In genomic region chr2:199911877-199912161, GRCh38 we compare ENCODE assay signal across 8 cellular contexts. TPM values are rescaled to one million over a fixed set of nuclear protein-coding genes. Genes with fewer than 3 reads are reported as not detected.
A peak's percentile ranks its signal among the peaks of the same experiment; 100 is the strongest.
DNase-seq lines count a peak whose midpoint lies in the region; ATAC-seq and TF ChIP-seq lines count a peak whose summit lies in the region.

No MANE protein-coding gene starts in this region.

- H3K4me1 Mint-ChIP-seq in activated CD4-positive, alpha-beta T cell treated with anti-CD3 and anti-CD28 coated beads for 36 hours: peaks cover 21% of the 10 kb centered on the region

- ATAC-seq in activated CD4-positive, alpha-beta T cell treated with anti-CD3 and anti-CD28 coated beads for 36 hours: no peak
- ATAC-seq in HG03095 (IDR thresholded peaks at IDR 0.05; ENCODE audit: unreplicated experiment): no peak

- peak overlapping the region; percentile 84 to 99 (median 99) for H3K27ac ChIP-seq in thyroid gland

- POLR2A ChIA-PET in activated CD4-positive, alpha-beta T cell treated with anti-CD3 and anti-CD28 coated beads for 36 hours (lab: Charles Lee): no interaction called here

- H3K27me3 Mint-ChIP-seq in activated CD4-positive, alpha-beta T cell treated with anti-CD3 and anti-CD28 coated beads for 36 hours: no peaks in the 10 kb centered on the region

- TF ChIP-seq POLR2A in lower leg skin (IDR thresholded peaks at IDR 0.05) (no peak), thyroid gland (IDR thresholded peaks at IDR 0.05) (no peak)

- H3K36me3 Mint-ChIP-seq in activated CD4-positive, alpha-beta T cell treated with anti-CD3 and anti-CD28 coated beads for 36 hours (ENCODE audit: low read depth): peaks cover 24% of the 10 kb centered on the region

- peak overlapping the region; percentile 89 for H3K27ac Mint-ChIP-seq in activated CD4-positive, alpha-beta T cell treated with anti-CD3 and anti-CD28 coated beads for 36 hours

- intact Hi-C loops in activated CD4-positive, alpha-beta T cell treated with anti-CD3 and anti-CD28 coated beads for 36 hours (cut with DNase I, micrococcal nuclease): loop anchor here (1.0 to 2.0 kb wide), 4 partner anchors 43 to 614 kb away; partner anchors contain the start of genes FTCDNL1 (in 2 of the 2), MAIP1 (in 2 of the 2), TYW5 (in 2 of the 2) and SGO2 (in 1 of the 2)
- intact Hi-C loops in lower leg skin (cut with DNase I; ENCODE audit: low total_unique reads) (no loop called here), thyroid gland (cut with DNase I) (no loop called here)

- CTCF ChIA-PET in activated CD4-positive, alpha-beta T cell treated with anti-CD3 and anti-CD28 coated beads for 36 hours (lab: Charles Lee): interaction anchor here (0.9 kb wide), 1 partner anchor 26 kb away, joined by 4 read pairs; no protein-coding TSS in a partner anchor

- no peaks in the 10 kb centered on the region for H3K9me3 ChIP-seq in thyroid gland

- TF ChIP-seq CTCF in astrocyte of the spinal cord (IDR thresholded peaks at IDR 0.05; ENCODE audit: low read depth, low read length): no peak
- TF ChIP-seq CTCF in lower leg skin (IDR thresholded peaks at IDR 0.05): no peak
- no peak for TF ChIP-seq CTCF in thyroid gland (IDR thresholded peaks at IDR 0.05)

- peaks cover 2% of the 10 kb centered on the region for H3K9me3 Mint-ChIP-seq in activated CD4-positive, alpha-beta T cell treated with anti-CD3 and anti-CD28 coated beads for 36 hours (ENCODE audit: low read depth)

- no peaks in the 10 kb centered on the region for H3K27me3 ChIP-seq in thyroid gland

- H3K4me1 ChIP-seq in thyroid gland: peaks cover 14 to 15% of the 10 kb centered on the region in 2 donors

- H3K4me3 ChIP-seq in astrocyte of the spinal cord (ENCODE audit: low read depth, low read length): peak overlapping the region; percentile 93
- peak overlapping the region; percentile 82 for H3K4me3 ChIP-seq in lower leg skin (ENCODE audit: low read depth, poor library complexity, severe bottlenecking)
- peak overlapping the region; percentile 63 to 89 (median 87) for H3K4me3 ChIP-seq in thyroid gland (replicated peaks in 1 of 3)

- no peak for DNase-seq in activated CD4-positive, alpha-beta T cell treated with anti-CD3 and anti-CD28 coated beads for 36 hours
- no peak for DNase-seq in activated CD4-positive, alpha-beta T cell treated with anti-CD3 and anti-CD28 coated beads for 4 hours
- DNase-seq in astrocyte of the spinal cord (ENCODE audit: low read depth, low spot score) (no peak), lower leg skin (ENCODE audit: low spot score in 2 of 2) (no peak), thyroid gland (no peak), NCI-H2029 (lab: John Stamatoyannopoulos, UW) (no peak), HuH-7.5 (ENCODE audit: low spot score) (no peak)

- 0% methylated on average over 13 of the region's 13 CpGs for WGBS in lower leg skin, 2 donors
- WGBS in thyroid gland, 2 donors: 0 to 2% methylated on average over 13 of the region's 13 CpGs

- no peaks in the 10 kb centered on the region for H3K36me3 ChIP-seq in thyroid gland

- in situ Hi-C loops in astrocyte of the spinal cord (cut with HindIII; ENCODE audit: low sequenced_read_pairs): no loop called here

- peak overlapping the region; percentile 96 for H3K4me3 Mint-ChIP-seq in activated CD4-positive, alpha-beta T cell treated with anti-CD3 and anti-CD28 coated beads for 36 hours

RNA-seq across cellular contexts. Expression of gene C2orf69, which starts 0.7 kb away (rescaled TPM):
- total RNA-seq in activated CD4-positive, alpha-beta T cell treated with anti-CD3 and anti-CD28 coated beads for 36 hours: 10 to 100 TPM; 12.4 to 15.3 TPM
- 10 to 100 TPM; 12.1 to 13.7 (median 12.9) TPM for total RNA-seq in lower leg skin
- 10 to 100 TPM; 11.3 to 12.8 (median 12.3) TPM for total RNA-seq in thyroid gland

RNA-seq across cellular contexts. Expression of gene TYW5, which starts 43.5 kb away (rescaled TPM):
- 10 to 100 TPM in 1 of 2 experiments, 1 to 10 TPM in 1; 9.6 to 10.1 TPM for total RNA-seq in activated CD4-positive, alpha-beta T cell treated with anti-CD3 and anti-CD28 coated beads for 36 hours
- 1 to 10 TPM; 6.3 to 8.2 (median 7.3) TPM for total RNA-seq in lower leg skin
- total RNA-seq in thyroid gland: 10 to 100 TPM in 2 of 4 donors, 1 to 10 TPM in 2; 9.0 to 18.9 (median 11.1) TPM

RNA-seq across cellular contexts. Expression of gene MAIP1, which starts 43.6 kb away (rescaled TPM):
- 10 to 100 TPM; 26.1 to 27.5 TPM for total RNA-seq in activated CD4-positive, alpha-beta T cell treated with anti-CD3 and anti-CD28 coated beads for 36 hours
- 10 to 100 TPM; 20.9 to 23.7 (median 22.3) TPM for total RNA-seq in lower leg skin
- 10 to 100 TPM; 18.9 to 28.6 (median 25.9) TPM for total RNA-seq in thyroid gland

Comparison
In these comparisons a context has a peak if more than half of its experiments do, and no peak if none do; other contexts are left out.
1. intact Hi-C loops: an anchor here in activated CD4-positive, alpha-beta T cell treated with anti-CD3 and anti-CD28 coated beads for 36 hours (1.0 to 2.0 kb wide); none called in lower leg skin and thyroid gland.